1 cellular context compared by ENCODE assay signal in the genomic region with DNA sequence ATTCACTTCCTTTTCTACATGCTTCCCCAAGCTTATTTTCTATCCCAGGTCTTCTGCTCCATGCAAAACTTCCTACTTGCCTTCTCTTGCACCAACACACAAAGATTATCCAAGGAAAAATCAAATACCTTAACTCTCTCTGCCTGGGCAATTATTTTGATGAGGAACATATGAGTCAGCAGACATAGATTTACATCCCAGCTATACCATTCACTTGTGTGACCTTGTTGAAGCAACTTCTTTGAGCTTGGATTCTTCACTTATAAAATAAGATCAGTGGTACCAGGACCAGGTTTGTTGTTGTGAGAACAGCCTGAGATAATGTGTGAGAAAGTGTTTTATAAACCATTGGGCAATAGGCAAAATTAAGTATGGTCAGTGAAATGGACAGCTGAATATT.
TF ChIP-seq lines count a peak whose summit lies in the region.

No MANE protein-coding gene starts in this region.

TF ChIP-seq in IMR-90, 13 proteins besides CTCF, POLR2A, EP300 and RAD21:
- TF ChIP-seq, protein P1, sequence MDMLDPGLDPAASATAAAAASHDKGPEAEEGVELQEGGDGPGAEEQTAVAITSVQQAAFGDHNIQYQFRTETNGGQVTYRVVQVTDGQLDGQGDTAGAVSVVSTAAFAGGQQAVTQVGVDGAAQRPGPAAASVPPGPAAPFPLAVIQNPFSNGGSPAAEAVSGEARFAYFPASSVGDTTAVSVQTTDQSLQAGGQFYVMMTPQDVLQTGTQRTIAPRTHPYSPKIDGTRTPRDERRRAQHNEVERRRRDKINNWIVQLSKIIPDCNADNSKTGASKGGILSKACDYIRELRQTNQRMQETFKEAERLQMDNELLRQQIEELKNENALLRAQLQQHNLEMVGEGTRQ (IDR thresholded peaks at IDR 0.05; ENCODE audit: low read depth, low read length), result no peak
- no peak for TF ChIP-seq RCOR1 (IDR thresholded peaks at IDR 0.05; ENCODE audit: insufficient replicate concordance, low read length)
- TF ChIP-seq RFX5 (IDR thresholded peaks at IDR 0.05; ENCODE audit: low read depth, low read length), result no peak
- no peak for TF ChIP-seq CEBPB (IDR thresholded peaks at IDR 0.05; ENCODE audit: low read depth, low read length)
- TF ChIP-seq MAZ (IDR thresholded peaks at IDR 0.05; ENCODE audit: borderline replicate concordance, low read depth, low read length), result no peak
- TF ChIP-seq MXI1 (IDR thresholded peaks at IDR 0.05; ENCODE audit: borderline replicate concordance, low read depth, low read length), result no peak
- no peak for TF ChIP-seq FOS (IDR thresholded peaks at IDR 0.05; ENCODE audit: low read depth, low read length)
- no peak for TF ChIP-seq MAFK (IDR thresholded peaks at IDR 0.05; ENCODE audit: low read depth, low read length)
- TF ChIP-seq SMC3 (IDR thresholded peaks at IDR 0.05; ENCODE audit: low read depth, low read length), result no peak
